In genomic region chr5:68012831-68013230, GRCh38 we compare ENCODE assay signal across 27 cellular contexts.
"Had no signal": no experiment of that assay in that cellular context is flagged by ENCODE, and none has a peak within 500 bp of the region (broad histone marks: within the 10 kb centered on the region; RNA-seq: fewer than 3 reads in every experiment).

No MANE protein-coding gene starts in this region.

- H3K36me3 ChIP-seq: ascending aorta, cardiac muscle cell had no signal

- H3K9me3 ChIP-seq: ascending aorta had no signal

- DNase-seq: activated B cell treated with CpG ODN at 0.5 μM for 24 hours; activated CD4-positive, alpha-beta memory T cell treated with anti-CD3 and anti-CD28 coated beads for 36 hours; activated CD4-positive, alpha-beta T cell treated with anti-CD3 and anti-CD28 coated beads for 4 hours; activated CD4-positive, alpha-beta T cell treated with anti-CD3 and anti-CD28 coated beads, Interleukin-2, amount 10 ng/mL, durations not matched to agents 24 days and 14 days; activated CD4-positive, alpha-beta T cell treated with anti-CD3 and anti-CD28 coated beads, Interleukin-2, amount 50 U/mL, for 1 hour; activated CD4-positive, alpha-beta T cell treated with anti-CD3 and anti-CD28 coated beads, Interleukin-2, amount 50 U/mL, for 4 hours; activated CD4-positive, CD25-positive, alpha-beta regulatory T cell treated with anti-CD3 and anti-CD28 coated beads, Interleukin-2, amount 50 U/mL, for 72 hours; activated CD8-positive, alpha-beta memory T cell treated with anti-CD3 and anti-CD28 coated beads, Interleukin-2, amount 50 U/mL, for 4 hours; activated CD8-positive, alpha-beta T cell treated with anti-CD3 and anti-CD28 coated beads for 36 hours; activated effector memory CD4-positive, alpha-beta T cell treated with Interleukin-2 at 50 U/mL for 16 hours; activated gamma-delta T cell; activated naive CD4-positive, alpha-beta T cell treated with anti-CD3 and anti-CD28 coated beads, Interleukin-2, amount 10 ng/mL, durations not matched to agents 7 days and 5 days; activated naive CD4-positive, alpha-beta T cell treated with Interleukin-2 at 50 U/mL for 16 hours; activated naive CD8-positive, alpha-beta T cell treated with anti-CD3 and anti-CD28 coated beads, Interleukin-2, amount 10 ng/mL, durations not matched to agents 7 days and 5 days; activated naive CD8-positive, alpha-beta T cell treated with anti-CD3 and anti-CD28 coated beads, Interleukin-2, amount 50 U/mL, for 24 hours; activated T-cell treated with anti-CD3 and anti-CD28 coated beads for 4 hours; activated T-cell treated with anti-CD3 and anti-CD28 coated beads, Interleukin-2, amount 50 U/mL, for 24 hours; activated T-cell treated with anti-CD3 and anti-CD28 coated beads, Interleukin-2, amount 50 U/mL, for 48 hours; amygdala; anterior cingulate cortex; central memory CD4-positive, alpha-beta T cell; T-helper 1 cell; T-helper 2 cell; T-helper 9 cell had no signal

- H3K27me3 ChIP-seq: ascending aorta, cardiac muscle cell had no signal

- ATAC-seq: activated CD8-positive, alpha-beta T cell treated with anti-CD3 and anti-CD28 coated beads for 36 hours; activated naive CD8-positive, alpha-beta T cell treated with anti-CD3 and anti-CD28 coated beads, Interleukin-2, amount 50 U/mL, for 24 hours had no signal

- H3K27ac ChIP-seq: ascending aorta, cardiac muscle cell, VCaP had no signal

- H3K4me3 ChIP-seq: ascending aorta, cardiac muscle cell had no signal

- H3K4me1 ChIP-seq: ascending aorta had no signal
